In the genomic region with DNA sequence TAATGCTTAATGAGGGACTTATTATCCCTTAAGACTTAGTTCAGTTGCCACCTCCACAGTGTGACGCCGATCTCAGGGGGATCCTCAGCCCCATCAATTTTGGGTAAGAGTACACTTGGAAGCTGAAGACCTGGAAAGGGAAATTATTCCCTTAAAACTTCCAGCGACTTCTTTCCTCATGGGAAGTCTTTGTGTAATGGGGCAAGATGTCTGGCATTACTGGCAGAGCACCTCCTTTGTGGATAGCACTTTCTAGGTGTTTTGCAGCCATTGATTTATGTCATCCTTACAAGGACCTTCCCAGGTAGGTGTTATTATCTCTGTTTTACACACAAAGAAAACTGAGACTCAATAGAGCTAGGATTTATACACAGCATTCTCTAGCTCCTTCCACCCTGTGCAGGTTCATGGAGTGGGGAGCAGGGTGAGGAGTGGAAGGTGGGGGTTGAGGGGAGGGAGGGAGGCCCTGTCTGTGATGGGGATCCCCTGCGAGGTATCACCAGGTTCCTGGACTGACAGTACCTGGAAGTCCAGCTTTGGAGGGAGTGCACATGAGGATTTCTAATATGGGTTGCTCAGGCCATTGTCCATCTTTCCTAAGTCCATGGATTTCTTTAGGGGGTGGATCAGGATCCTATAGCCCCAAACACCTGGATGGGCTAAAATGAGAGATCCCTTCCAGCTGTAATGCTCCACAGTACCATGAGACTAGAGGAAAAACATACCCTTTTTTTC, we compare ENCODE assay signal across 19 cellular contexts.
DNase-seq lines count a peak whose midpoint lies in the region; TF ChIP-seq lines count a peak whose summit lies in the region.
"Had no signal": no experiment of that assay in that cellular context is flagged by ENCODE, and none has a peak within 500 bp of the region (broad histone marks: within the 10 kb centered on the region; RNA-seq: fewer than 3 reads in every experiment).

No MANE protein-coding gene starts in this region.

- H3K4me1 Mint-ChIP-seq in nephron, result peaks cover 30% of the 10 kb centered on the region
- H3K4me1 Mint-ChIP-seq: B cell; CD8-positive, alpha-beta memory T cell had no signal

- H3K27me3 ChIP-seq in BE2C, result no peaks in the 10 kb centered on the region; the same call in 1 of the 2 replicates
- H3K27me3 ChIP-seq in transverse colon, result no peaks in the 10 kb centered on the region
- no peaks in the 10 kb centered on the region for H3K27me3 ChIP-seq in hepatocyte
- H3K27me3 ChIP-seq: BLaER1 treated with 17β-estradiol and CSF1 and Interleukin-3, amounts not matched to agents 10 nM and 100 nM had no signal

- peak; percentile 90 for DNase-seq in BE2C
- peak; percentile 94 for DNase-seq in SK-N-DZ (ENCODE audit: low spot score)
- DNase-seq in activated naive CD4-positive, alpha-beta T cell treated with anti-CD3 and anti-CD28 coated beads, Interleukin-2, amount 50 U/mL, for 16 hours, result no peak
- no peak for DNase-seq in transverse colon
- no peak for DNase-seq in hepatocyte (ENCODE audit: low spot score)
- DNase-seq: CD4-positive, alpha-beta T cell; CD8-positive, alpha-beta memory T cell; DMS 273 treated with DMSO at 0.1 percent for 48 hours; DMS79; EL; GDM1; GM23248; H9 had no signal

- TF ChIP-seq CTCF in BE2C (IDR thresholded peaks at IDR 0.05; ENCODE audit: low read depth, low read length) (no peak), nephron (IDR thresholded peaks at IDR 0.05; ENCODE audit: unreplicated experiment in 3 of 3) (no peak), transverse colon (IDR thresholded peaks at IDR 0.05) (no peak), hepatocyte (IDR thresholded peaks at IDR 0.05; ENCODE audit: poor library complexity) (no peak)

- H3K27ac ChIP-seq in transverse colon (no peak overlapping the region), hepatocyte (no peak overlapping the region)
- H3K27ac ChIP-seq: 22Rv1; BLaER1 treated with 17β-estradiol and CSF1 and Interleukin-3, amounts not matched to agents 10 nM and 100 nM; GM23248 had no signal

- H3K4me1 ChIP-seq in BE2C (peaks cover 9% of the 10 kb centered on the region), transverse colon (no peaks in the 10 kb centered on the region), hepatocyte (ENCODE audit: insufficient read depth) (no peaks in the 10 kb centered on the region)

- H3K36me3 ChIP-seq in BE2C (no peaks in the 10 kb centered on the region), transverse colon (no peaks in the 10 kb centered on the region), hepatocyte (replicated peaks; ENCODE audit: insufficient read depth, low read depth) (no peaks in the 10 kb centered on the region)
- H3K36me3 ChIP-seq: BLaER1 treated with 17β-estradiol and CSF1 and Interleukin-3, amounts not matched to agents 10 nM and 100 nM had no signal

- no peaks in the 10 kb centered on the region for H3K36me3 Mint-ChIP-seq in nephron (ENCODE audit: low read depth)
- H3K36me3 Mint-ChIP-seq: CD14-positive monocyte; CD8-positive, alpha-beta memory T cell had no signal

- H3K79me2 ChIP-seq in hepatocyte, result no peaks in the 10 kb centered on the region

- H3K9me3 Mint-ChIP-seq in nephron, result no peaks in the 10 kb centered on the region
- H3K9me3 Mint-ChIP-seq: CD4-positive, alpha-beta T cell; H9 had no signal

- in situ Hi-C loops in transverse colon (cut with MboI; ENCODE audit: low pct_ligation_motif_present in 1 of 4, low pct_unique_long_range_greater_than_20kb in 1 of 4, low sequenced_read_pairs in 3 of 4), result no loop called here

- no peaks in the 10 kb centered on the region for H4K20me1 ChIP-seq in hepatocyte (ENCODE audit: insufficient read depth, poor library complexity, severe bottlenecking)
- H4K20me1 ChIP-seq: BLaER1 treated with 17β-estradiol and CSF1 and Interleukin-3, amounts not matched to agents 10 nM and 100 nM had no signal

- H3K27ac Mint-ChIP-seq in nephron, result peak overlapping the region; percentile 17 to 73 (median 43)
- H3K27ac Mint-ChIP-seq: B cell; CD14-positive monocyte; CD4-positive, alpha-beta T cell; CD8-positive, alpha-beta memory T cell; H9 had no signal

- TF ChIP-seq EP300 in transverse colon (IDR thresholded peaks at IDR 0.05; ENCODE audit: low read depth), result no peak

- intact Hi-C loops in transverse colon (cut with DNase I; ENCODE audit: low total_unique reads), result no loop called here

- H3K4me3 Mint-ChIP-seq in nephron, result no peak overlapping the region
- H3K4me3 Mint-ChIP-seq: B cell; CD14-positive monocyte; CD4-positive, alpha-beta T cell; CD8-positive, alpha-beta memory T cell; H9 had no signal

- peaks cover 2% of the 10 kb centered on the region; the same call in 1 of the 2 replicates for H3K9me3 ChIP-seq in BE2C
- H3K9me3 ChIP-seq in transverse colon, result no peaks in the 10 kb centered on the region
- no peaks in the 10 kb centered on the region for H3K9me3 ChIP-seq in hepatocyte (ENCODE audit: low read depth)

- H3K9me2 ChIP-seq in hepatocyte (replicated peaks; ENCODE audit: insufficient read depth), result no peaks in the 10 kb centered on the region

- H3K27me3 Mint-ChIP-seq in nephron (ENCODE audit: low read depth), result peaks cover 23% of the 10 kb centered on the region

- no peak overlapping the region for H3K4me3 ChIP-seq in BE2C (ENCODE audit: low read depth, low read length)
- H3K4me3 ChIP-seq in transverse colon, result no peak overlapping the region
- no peak overlapping the region for H3K4me3 ChIP-seq in hepatocyte
- H3K4me3 ChIP-seq: BLaER1 treated with 17β-estradiol and CSF1 and Interleukin-3, amounts not matched to agents 10 nM and 100 nM; GM12878; GM23248 had no signal

- H2AFZ ChIP-seq in hepatocyte, result no peak overlapping the region
- H2AFZ ChIP-seq: GM23248 had no signal

- no peak for TF ChIP-seq POLR2A in transverse colon (IDR thresholded peaks at IDR 0.05)

- 87 to 92% methylated on average over 2 to 4 of the region's 4 CpGs for WGBS in transverse colon (ENCODE audit: low coverage in 1 of 2), 2 donors
- WGBS in hepatocyte (ENCODE audit: low lambda C conversion rate, missing lambda C conversion rate), result 88% methylated on average over 4 of the region's 4 CpGs

- no peak overlapping the region for H3K4me2 ChIP-seq in hepatocyte

Comparison
In these comparisons a context has a peak if more than half of its experiments do, and no peak if none do; other contexts are left out.
1. DNase-seq: peak in BE2C (single experiment) and SK-N-DZ (single experiment); none in activated naive CD4-positive, alpha-beta T cell treated with anti-CD3 and anti-CD28 coated beads, Interleukin-2, amount 50 U/mL, for 16 hours (single experiment), transverse colon (single experiment) and hepatocyte (single experiment).